In the genomic region with DNA sequence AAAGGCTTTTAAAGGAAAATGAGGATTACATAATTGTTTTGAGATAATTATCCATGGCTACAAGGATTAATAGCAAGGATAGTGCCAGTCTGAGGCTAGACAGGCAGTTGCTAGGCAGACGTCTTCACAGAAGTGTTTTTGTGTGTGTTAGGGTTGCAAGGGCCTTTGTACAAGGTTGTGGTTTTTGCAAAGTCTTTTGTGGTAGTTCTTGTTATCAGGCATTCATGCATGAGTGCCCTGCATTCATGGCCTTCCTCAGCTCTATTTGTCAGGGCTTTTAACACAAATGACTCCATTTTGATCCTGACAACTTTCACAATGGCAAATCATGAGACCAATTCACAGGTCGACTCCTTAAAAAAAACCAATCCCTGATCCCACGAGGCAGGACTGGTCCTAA, we compare ENCODE assay signal across 14 cellular contexts.
DNase-seq lines count a peak whose midpoint lies in the region; ATAC-seq, FAIRE-seq and TF ChIP-seq lines count a peak whose summit lies in the region.
"Had no signal": no experiment of that assay in that cellular context is flagged by ENCODE, and none has a peak within 500 bp of the region (broad histone marks: within the 10 kb centered on the region; RNA-seq: fewer than 3 reads in every experiment).

No MANE protein-coding gene starts in this region.

- no peak for TF ChIP-seq POLR2A in adrenal gland (IDR thresholded peaks at IDR 0.05)

- H3F3A ChIP-seq in smooth muscle cell (ENCODE audit: low read depth) = no peaks in the 10 kb centered on the region

- H3K27me3 ChIP-seq in smooth muscle cell (ENCODE audit: low read depth) (no peaks in the 10 kb centered on the region), adrenal gland (no peaks in the 10 kb centered on the region)

- 61% methylated on average over 3 of the region's 3 CpGs for WGBS in smooth muscle cell (ENCODE audit: low lambda C conversion rate)
- WGBS in adrenal gland, 4 donors = 81 to 87% (median 86%) methylated on average over 3 of the region's 3 CpGs

- H3K9me3 ChIP-seq in smooth muscle cell (replicated peaks; ENCODE audit: low read depth) (no peaks in the 10 kb centered on the region), adrenal gland (replicated peaks in 1 of 3) (no peaks in the 10 kb centered on the region)

- peak overlapping the region; percentile 27 for H3K27ac ChIP-seq in smooth muscle cell (ENCODE audit: low read depth)
- H3K27ac ChIP-seq in adrenal gland = no peak overlapping the region

- no peaks in the 10 kb centered on the region for H4K20me1 ChIP-seq in smooth muscle cell (ENCODE audit: low read depth)

- H3K79me2 ChIP-seq in smooth muscle cell (ENCODE audit: low read depth) = no peaks in the 10 kb centered on the region

- no peak overlapping the region for H3K4me2 ChIP-seq in smooth muscle cell

- no peak for TF ChIP-seq CTCF in smooth muscle cell (IDR thresholded peaks at IDR 0.05; ENCODE audit: borderline replicate concordance, insufficient read depth, poor library complexity, severe bottlenecking)
- TF ChIP-seq CTCF in adrenal gland (IDR thresholded peaks at IDR 0.05) = no peak

- intact Hi-C loops in adrenal gland (cut with DNase I) = no loop called here

- DNase-seq in GM19239 (ENCODE audit: insufficient read length, low spot score) (no peak), NCI-H69 (lab: John Stamatoyannopoulos, UW) (peak; percentile 33), smooth muscle cell (lab: John Stamatoyannopoulos, UW; ENCODE audit: unreplicated experiment) (no peak), GM19240 (ENCODE audit: insufficient read length, low spot score) (no peak), adrenal gland (no peak), NCI-H1092 treated with DMSO at 0.1 percent for 48 hours (lab: John Stamatoyannopoulos, UW) (no peak)
- DNase-seq: activated T-cell treated with anti-CD3 and anti-CD28 coated beads, Interleukin-2, amount 50 U/mL, for 72 hours; midbrain; NCI-H774; T-helper 9 cell had no signal

- H3K4me1 ChIP-seq in smooth muscle cell (ENCODE audit: low read depth) (peaks cover 17% of the 10 kb centered on the region), adrenal gland (replicated peaks in 1 of 2) (peaks cover 10 to 17% of the 10 kb centered on the region in 2 donors)

- no peak overlapping the region for H3K4me3 ChIP-seq in smooth muscle cell
- no peak overlapping the region for H3K4me3 ChIP-seq in adrenal gland

- peak; percentile 70 for ATAC-seq in HG03135 (IDR thresholded peaks at IDR 0.05; ENCODE audit: unreplicated experiment)
- ATAC-seq: activated T-cell treated with anti-CD3 and anti-CD28 coated beads, Interleukin-2, amount 50 U/mL, for 72 hours had no signal

- H3K36me3 ChIP-seq in smooth muscle cell (ENCODE audit: low read depth) (no peaks in the 10 kb centered on the region), adrenal gland (replicated peaks in 1 of 2) (no peaks in the 10 kb centered on the region)

- no peak overlapping the region for H2AFZ ChIP-seq in smooth muscle cell (ENCODE audit: low read depth)

- peak overlapping the region; percentile 10 for H3K9ac ChIP-seq in smooth muscle cell (ENCODE audit: low read depth)

- FAIRE-seq in GM19239 (lab: Jason Lieb, UNC) = peak; percentile 70
- FAIRE-seq: colon, frontal cortex, G401.6 had no signal
